2 cellular contexts compared by ENCODE assay signal in genomic region chr3:56681963-56682457, GRCh38.
A peak's percentile ranks its signal among the peaks of the same experiment; 100 is the strongest.
TF ChIP-seq lines count a peak whose summit lies in the region.

No MANE protein-coding gene starts in this region.

TF ChIP-seq in HEK293, 187 proteins besides CTCF, POLR2A, EP300 and RAD21:
- TF ChIP-seq ZBTB21 (tag by site-specific recombination; IDR thresholded peaks at IDR 0.05) = no peak
- peak; percentile 55 for TF ChIP-seq ZNF585B (tag by site-specific recombination; IDR thresholded peaks at IDR 0.05)
- no peak for TF ChIP-seq ZNF221 (tag by site-specific recombination; IDR thresholded peaks at IDR 0.05; ENCODE audit: borderline replicate concordance)
- no peak for TF ChIP-seq ZNF670 (tag by site-specific recombination; IDR thresholded peaks at IDR 0.05; ENCODE audit: low read depth)

TF ChIP-seq in GM12878, 131 proteins besides CTCF, POLR2A, EP300 and RAD21:
- peak; percentile 16; the same call in 1 of the 2 replicates for TF ChIP-seq PML (IDR thresholded peaks at IDR 0.05; ENCODE audit: low read length)
- TF ChIP-seq RBBP5 (conservative IDR thresholded peaks at IDR 0.05) = no peak
- TF ChIP-seq EED (IDR thresholded peaks at IDR 0.05; ENCODE audit: low read depth) = peak; percentile 45
- peak; percentile 12; the same call in 1 of the 2 replicates for TF ChIP-seq ZBTB40 (IDR thresholded peaks at IDR 0.05; ENCODE audit: borderline replicate concordance)
- no peak for TF ChIP-seq CREM (IDR thresholded peaks at IDR 0.05; ENCODE audit: low read depth)
TF ChIP-seq in GM12878: peak in this region for 3.
